Comparison of ENCODE assay signal across 13 cellular contexts in genomic region chr3:52779411-52780297, GRCh38. TPM values are rescaled to one million over a fixed set of nuclear protein-coding genes. Genes with fewer than 3 reads are reported as not detected.
DNase-seq lines count a peak whose midpoint lies in the region; ATAC-seq lines count a peak whose summit lies in the region.
"Had no signal": no experiment of that assay in that cellular context is flagged by ENCODE, and none has a peak within 500 bp of the region (broad histone marks: within the 10 kb centered on the region; RNA-seq: fewer than 3 reads in every experiment).

No MANE protein-coding gene starts in this region.

- H3K4me3 ChIP-seq in CD4-positive, CD25-positive, alpha-beta regulatory T cell (ENCODE audit: low read depth, low read length), result no peak overlapping the region

- peaks cover 20% of the 10 kb centered on the region for H3K27me3 Mint-ChIP-seq in CD4-positive, CD25-positive, alpha-beta regulatory T cell
- peaks cover 2% of the 10 kb centered on the region for H3K27me3 Mint-ChIP-seq in activated naive CD8-positive, alpha-beta T cell treated with anti-CD3 and anti-CD28 coated beads, Interleukin-2, amount 50 U/mL, for 24 hours

- H3K4me1 Mint-ChIP-seq in CD4-positive, CD25-positive, alpha-beta regulatory T cell, result no peaks in the 10 kb centered on the region
- H3K4me1 Mint-ChIP-seq in activated naive CD8-positive, alpha-beta T cell treated with anti-CD3 and anti-CD28 coated beads, Interleukin-2, amount 50 U/mL, for 24 hours, result no peaks in the 10 kb centered on the region

- no peaks in the 10 kb centered on the region for H3K36me3 ChIP-seq in CD4-positive, CD25-positive, alpha-beta regulatory T cell (ENCODE audit: control insufficient read depth, insufficient read depth, low read length)

- no peaks in the 10 kb centered on the region for H3K36me3 Mint-ChIP-seq in CD4-positive, CD25-positive, alpha-beta regulatory T cell
- H3K36me3 Mint-ChIP-seq in activated naive CD8-positive, alpha-beta T cell treated with anti-CD3 and anti-CD28 coated beads, Interleukin-2, amount 50 U/mL, for 24 hours (ENCODE audit: low read depth), result no peaks in the 10 kb centered on the region

- no peaks in the 10 kb centered on the region for H3K9me3 Mint-ChIP-seq in CD4-positive, CD25-positive, alpha-beta regulatory T cell
- H3K9me3 Mint-ChIP-seq in activated naive CD8-positive, alpha-beta T cell treated with anti-CD3 and anti-CD28 coated beads, Interleukin-2, amount 50 U/mL, for 24 hours, result no peaks in the 10 kb centered on the region

- H3K4me1 ChIP-seq in CD4-positive, CD25-positive, alpha-beta regulatory T cell (ENCODE audit: control insufficient read depth, insufficient read depth, low read length, poor library complexity, severe bottlenecking), result no peaks in the 10 kb centered on the region

- H3K27me3 ChIP-seq in CD4-positive, CD25-positive, alpha-beta regulatory T cell (ENCODE audit: control insufficient read depth, insufficient read depth, low read length), result peaks cover 4% of the 10 kb centered on the region

- H3K27ac ChIP-seq in CD4-positive, CD25-positive, alpha-beta regulatory T cell (ENCODE audit: insufficient read depth, low read length, poor library complexity, severe bottlenecking), result no peak overlapping the region

- H3K9me3 ChIP-seq in CD4-positive, CD25-positive, alpha-beta regulatory T cell (ENCODE audit: control insufficient read depth in 2 of 2, low read length in 2 of 2), result no peaks in the 10 kb centered on the region

- DNase-seq in CD4-positive, CD25-positive, alpha-beta regulatory T cell, result no peak
- DNase-seq in activated naive CD8-positive, alpha-beta T cell treated with anti-CD3 and anti-CD28 coated beads, Interleukin-2, amount 50 U/mL, for 24 hours, result no peak
- DNase-seq in cerebellum (ENCODE audit: low spot score), result no peak
- DNase-seq in activated naive CD4-positive, alpha-beta T cell treated with Interleukin-2 at 50 U/mL for 16 hours, result no peak
- no peak for DNase-seq in D341Med (ENCODE audit: low spot score)
- DNase-seq: amygdala, GOT3, NCI-H1436 had no signal

- no peak overlapping the region for H3K27ac Mint-ChIP-seq in CD4-positive, CD25-positive, alpha-beta regulatory T cell
- H3K27ac Mint-ChIP-seq in activated naive CD8-positive, alpha-beta T cell treated with anti-CD3 and anti-CD28 coated beads, Interleukin-2, amount 50 U/mL, for 24 hours, result no peak overlapping the region

- no peak overlapping the region for H3K4me3 Mint-ChIP-seq in CD4-positive, CD25-positive, alpha-beta regulatory T cell
- no peak overlapping the region for H3K4me3 Mint-ChIP-seq in activated naive CD8-positive, alpha-beta T cell treated with anti-CD3 and anti-CD28 coated beads, Interleukin-2, amount 50 U/mL, for 24 hours

- peak; percentile 48 to 64 for ATAC-seq in CD4-positive, CD25-positive, alpha-beta regulatory T cell (ENCODE audit: low read depth in 2 of 2)
- ATAC-seq in GM19351 (IDR thresholded peaks at IDR 0.05; ENCODE audit: unreplicated experiment), result peak; percentile 63
- peak; percentile 61 for ATAC-seq in HG03378 (IDR thresholded peaks at IDR 0.05; ENCODE audit: unreplicated experiment)
- peak; percentile 55 for ATAC-seq in activated naive CD8-positive, alpha-beta T cell treated with anti-CD3 and anti-CD28 coated beads, Interleukin-2, amount 50 U/mL, for 24 hours
- ATAC-seq in GM21717 (IDR thresholded peaks at IDR 0.05; ENCODE audit: unreplicated experiment), result no peak

RNA-seq across cellular contexts. Expression of gene ITIH1, which starts 2.3 kb away (rescaled TPM):
- total RNA-seq in CD4-positive, CD25-positive, alpha-beta regulatory T cell, result not detected
- not detected for polyA plus RNA-seq in CD4-positive, CD25-positive, alpha-beta regulatory T cell
- 0.18 TPM for total RNA-seq in cerebellum
- total RNA-seq: T-helper 1 cell treated with Interleukin-12 subunit alpha and Interleukin-12 subunit beta and Interleukin-4 antibody, amounts not matched to agents 30 ng/mL and 1 ng/mL, for 36 hours had no signal

RNA-seq across cellular contexts. Expression of gene NEK4, which starts 8.9 kb away (rescaled TPM):
- 13.9 TPM for total RNA-seq in CD4-positive, CD25-positive, alpha-beta regulatory T cell
- polyA plus RNA-seq in CD4-positive, CD25-positive, alpha-beta regulatory T cell, result 1 to 10 TPM; 6.3 to 8.5 (median 7.2) TPM
- 45.5 TPM for total RNA-seq in cerebellum

RNA-seq across cellular contexts. Expression of gene ITIH3, which starts 14.9 kb away (rescaled TPM):
- not detected for total RNA-seq in CD4-positive, CD25-positive, alpha-beta regulatory T cell
- 1 to 10 TPM in 1 of 4 donors, under 1 TPM in 1, not detected in 2; 0.63 to 1.5 TPM for polyA plus RNA-seq in CD4-positive, CD25-positive, alpha-beta regulatory T cell
- 0.45 TPM for total RNA-seq in cerebellum
- total RNA-seq: mononuclear cell; T-helper 1 cell treated with Interleukin-12 subunit alpha and Interleukin-12 subunit beta and Interleukin-4 antibody, amounts not matched to agents 30 ng/mL and 1 ng/mL, for 36 hours had no signal

RNA-seq across cellular contexts. Expression of gene ITIH4, which starts 50.8 kb away (rescaled TPM):
- total RNA-seq in CD4-positive, CD25-positive, alpha-beta regulatory T cell, result 71.1 TPM
- polyA plus RNA-seq in CD4-positive, CD25-positive, alpha-beta regulatory T cell, result 1 to 10 TPM in 3 of 4 donors, not detected in 1; 1.1 to 2.0 (median 2.0) TPM
- total RNA-seq in cerebellum, result 8.0 TPM

RNA-seq across cellular contexts. Expression of gene MUSTN1, which starts 55.2 kb away (rescaled TPM):
- total RNA-seq in CD4-positive, CD25-positive, alpha-beta regulatory T cell, result 13.8 TPM
- 1 to 10 TPM in 1 of 4 donors, not detected in 3; 1.2 TPM for polyA plus RNA-seq in CD4-positive, CD25-positive, alpha-beta regulatory T cell
- total RNA-seq in cerebellum, result 0.82 TPM
